9 cellular contexts compared by ENCODE assay signal in genomic region chr17:1001640-1002411, GRCh38. TPM values are rescaled to one million over a fixed set of nuclear protein-coding genes. Genes with fewer than 3 reads are reported as not detected.
DNase-seq lines count a peak whose midpoint lies in the region; ATAC-seq and TF ChIP-seq lines count a peak whose summit lies in the region.
"Had no signal": no experiment of that assay in that cellular context is flagged by ENCODE, and none has a peak within 500 bp of the region (broad histone marks: within the 10 kb centered on the region; RNA-seq: fewer than 3 reads in every experiment).

No MANE protein-coding gene starts in this region.

- no peaks in the 10 kb centered on the region for H3K27me3 Mint-ChIP-seq in IgD-negative memory B cell
- H3K27me3 Mint-ChIP-seq in activated T-cell treated with anti-CD3 and anti-CD28 coated beads, Interleukin-2, amount 50 U/mL, for 72 hours (ENCODE audit: low read depth): no peaks in the 10 kb centered on the region

- H3K27me3 ChIP-seq in duodenal mucosa (ENCODE audit: control insufficient read depth in 1 of 2, insufficient read depth in 2 of 2, low read length in 2 of 2): no peaks in the 10 kb centered on the region

- no peak overlapping the region for H3K9ac ChIP-seq in duodenal mucosa (ENCODE audit: low read depth in 1 of 2, low read length in 2 of 2)

- H3K4me1 ChIP-seq in duodenal mucosa (ENCODE audit: control insufficient read depth in 1 of 2, insufficient read depth in 2 of 2, low read length in 2 of 2): peaks cover 21 to 51% of the 10 kb centered on the region in 2 donors
- H3K4me1 ChIP-seq in mesodermal cell (ENCODE audit: control insufficient read depth, insufficient read depth, low read length, poor library complexity, severe bottlenecking): peaks cover 47% of the 10 kb centered on the region

- peaks cover 10 to 18% (median 14%) of the 10 kb centered on the region in 3 donors for H3K4me1 Mint-ChIP-seq in IgD-negative memory B cell
- H3K4me1 Mint-ChIP-seq in activated T-cell treated with anti-CD3 and anti-CD28 coated beads, Interleukin-2, amount 50 U/mL, for 72 hours (ENCODE audit: low read depth): peaks cover 37% of the 10 kb centered on the region

- H3K27ac ChIP-seq in 22Rv1 (0 out of 2 replicates have a peak overlapping the region, but pooled peaks have one; percentile 8), duodenal mucosa (ENCODE audit: low read depth, low read length) (peak overlapping the region; percentile 28), mesodermal cell (ENCODE audit: low read depth, low read length, severe bottlenecking) (peak overlapping the region; percentile 79)

- 93 to 97% methylated on average over 13 to 16 of the region's 18 CpGs for WGBS in mesodermal cell (ENCODE audit: insufficient coverage in 2 of 2), 2 experiments

- peak overlapping the region in 2 of 3 donors; percentile 59 to 64 for H3K27ac Mint-ChIP-seq in IgD-negative memory B cell
- H3K27ac Mint-ChIP-seq in activated T-cell treated with anti-CD3 and anti-CD28 coated beads, Interleukin-2, amount 50 U/mL, for 72 hours: no peak overlapping the region

- H3K36me3 ChIP-seq in duodenal mucosa (ENCODE audit: control insufficient read depth in 1 of 2, insufficient read depth in 2 of 2, low read length in 2 of 2): peaks cover 36 to 68% of the 10 kb centered on the region in 2 donors
- H3K36me3 ChIP-seq in mesodermal cell (ENCODE audit: control insufficient read depth, insufficient read depth, low read length): peaks cover 58% of the 10 kb centered on the region

- no peak overlapping the region for H3K4me3 ChIP-seq in duodenal mucosa (ENCODE audit: low read depth in 1 of 2, low read length in 2 of 2)
- H3K4me3 ChIP-seq in mesodermal cell (ENCODE audit: extremely low read depth, insufficient read depth, low read length, poor library complexity, severe bottlenecking): no peak overlapping the region

- TF ChIP-seq CTCF in 22Rv1 (IDR thresholded peaks at IDR 0.05): no peak

- no peak for ATAC-seq in GM18870 (IDR thresholded peaks at IDR 0.05; ENCODE audit: unreplicated experiment)
- ATAC-seq in GM19324 (IDR thresholded peaks at IDR 0.05; ENCODE audit: low FRiP score, unreplicated experiment): no peak
- no peak for ATAC-seq in activated T-cell treated with anti-CD3 and anti-CD28 coated beads, Interleukin-2, amount 50 U/mL, for 72 hours (replicated peaks in 1 of 2)

- DNase-seq in activated T-cell treated with anti-CD3 and anti-CD28 coated beads, Interleukin-2, amount 50 U/mL, for 72 hours: no peak
- DNase-seq in mesenteric fat pad (ENCODE audit: low spot score): no peak
- DNase-seq: stimulated activated CD4-positive, alpha-beta T cell treated with anti-CD3 and anti-CD28 coated beads, Interleukin-4, amount 100 ng/mL, for 1 hour had no signal

- peak overlapping the region in 1 of 4 donors; percentile 82 for H3K4me3 Mint-ChIP-seq in IgD-negative memory B cell
- H3K4me3 Mint-ChIP-seq in activated T-cell treated with anti-CD3 and anti-CD28 coated beads, Interleukin-2, amount 50 U/mL, for 72 hours: no peak overlapping the region

- H3K9me3 ChIP-seq in duodenal mucosa (ENCODE audit: control insufficient read depth in 1 of 2, low read length in 2 of 2): no peaks in the 10 kb centered on the region
- no peaks in the 10 kb centered on the region for H3K9me3 ChIP-seq in mesodermal cell (ENCODE audit: control insufficient read depth, low read length)

- H3K36me3 Mint-ChIP-seq in IgD-negative memory B cell: no peaks in the 10 kb centered on the region
- H3K36me3 Mint-ChIP-seq in activated T-cell treated with anti-CD3 and anti-CD28 coated beads, Interleukin-2, amount 50 U/mL, for 72 hours (ENCODE audit: insufficient read depth in 2 of 2): peaks cover 9 to 11% of the 10 kb centered on the region in 2 donors

- H3K9me3 Mint-ChIP-seq in IgD-negative memory B cell: no peaks in the 10 kb centered on the region
- no peaks in the 10 kb centered on the region for H3K9me3 Mint-ChIP-seq in activated T-cell treated with anti-CD3 and anti-CD28 coated beads, Interleukin-2, amount 50 U/mL, for 72 hours

RNA-seq across cellular contexts. Expression of gene TIMM22, which starts 4.9 kb away (rescaled TPM):
- polyA plus RNA-seq in IgD-negative memory B cell: 21.2 TPM
- polyA plus RNA-seq in mesodermal cell (2013, experiment 1 of 2): 14.5 TPM
- polyA plus RNA-seq in mesodermal cell (2013, experiment 2 of 2): 13.0 TPM
- total RNA-seq in activated T-cell treated with anti-CD3 and anti-CD28 coated beads, Interleukin-2, amount 50 U/mL, for 72 hours: 10 to 100 TPM; 10.3 to 12.0 TPM
- 11.3 TPM for total RNA-seq in mesenteric fat pad

RNA-seq across cellular contexts. Expression of gene NXN, which starts 22.2 kb away (rescaled TPM):
- polyA plus RNA-seq in IgD-negative memory B cell: 0.18 TPM
- polyA plus RNA-seq in mesodermal cell (2013, experiment 1 of 2): 78.8 TPM
- 76.4 TPM for polyA plus RNA-seq in mesodermal cell (2013, experiment 2 of 2)
- 1 to 10 TPM; 1.2 to 1.7 TPM for total RNA-seq in activated T-cell treated with anti-CD3 and anti-CD28 coated beads, Interleukin-2, amount 50 U/mL, for 72 hours
- 20.7 TPM for total RNA-seq in mesenteric fat pad

Comparison
In these comparisons a context has a peak if more than half of its experiments do, and no peak if none do; other contexts are left out.
1. H3K27ac ChIP-seq: peak in every context shown above with its lines; median percentile 79 in mesodermal cell; 28 in duodenal mucosa; 8 in 22Rv1.